In the genomic region with DNA sequence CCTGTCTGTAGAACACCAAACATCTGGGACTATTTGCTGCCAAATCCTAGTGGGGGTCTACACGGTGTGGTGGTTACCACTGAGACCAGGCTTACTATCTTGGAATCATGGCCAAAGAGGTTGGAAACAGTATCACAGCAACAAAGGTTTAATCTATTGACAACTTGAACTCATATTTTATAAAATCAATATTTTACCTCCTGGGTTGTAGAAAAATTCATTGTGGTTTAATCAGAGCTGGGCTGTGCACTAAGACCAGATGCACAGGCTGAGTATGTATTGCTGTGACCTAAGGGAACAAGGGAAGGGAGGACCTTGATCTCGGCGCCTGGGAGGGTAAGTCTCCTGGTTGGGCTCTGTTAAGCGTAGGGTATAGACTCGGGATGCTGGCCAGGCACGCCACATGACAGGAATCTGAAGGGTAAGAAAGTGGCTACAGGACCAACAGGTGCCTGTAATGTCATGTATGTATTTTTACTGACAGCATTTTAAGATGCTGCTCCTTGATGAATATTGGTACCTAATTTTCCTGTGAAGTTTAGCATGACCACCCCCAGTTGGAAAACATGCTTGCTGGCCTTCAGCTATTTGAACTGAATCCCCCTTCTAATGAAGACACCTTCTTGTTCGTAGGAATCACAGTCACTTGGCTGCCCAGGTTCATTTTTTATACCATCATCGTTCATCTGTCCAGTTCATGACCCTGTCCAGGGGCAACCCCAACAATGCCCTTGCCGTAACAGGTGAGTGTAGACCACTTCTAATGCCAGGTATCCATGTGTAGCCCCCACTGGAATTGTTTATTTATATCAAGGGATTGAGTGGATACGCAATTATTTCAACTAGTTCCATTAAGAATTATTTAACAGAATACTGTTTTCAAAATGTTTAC, we compare ENCODE assay signal across 20 cellular contexts.
DNase-seq lines count a peak whose midpoint lies in the region; ATAC-seq and TF ChIP-seq lines count a peak whose summit lies in the region.
"Had no signal": no experiment of that assay in that cellular context is flagged by ENCODE, and none has a peak within 500 bp of the region (broad histone marks: within the 10 kb centered on the region; RNA-seq: fewer than 3 reads in every experiment).

No MANE protein-coding gene starts in this region.

- H2BK12ac ChIP-seq in mesenchymal stem cell (ENCODE audit: low read length in 2 of 2): no peak overlapping the region

- H3K9me3 ChIP-seq in SK-N-SH: no peaks in the 10 kb centered on the region
- H3K9me3 ChIP-seq in mesenchymal stem cell (ENCODE audit: control insufficient read depth, low read length): no peaks in the 10 kb centered on the region
- H3K9me3 ChIP-seq: right atrium auricular region, SJSA1, stomach had no signal

- H4K20me1 ChIP-seq in SK-N-SH (ENCODE audit: insufficient read depth): no peaks in the 10 kb centered on the region

- H3K23ac ChIP-seq in mesenchymal stem cell (ENCODE audit: low read length in 2 of 2): no peak overlapping the region

- peak overlapping the region; percentile 47 for H4K8ac ChIP-seq in mesenchymal stem cell (ENCODE audit: low read length)

- TF ChIP-seq EP300 in SK-N-SH (IDR thresholded peaks at IDR 0.05; ENCODE audit: borderline replicate concordance in 1 of 2, low read depth in 1 of 2, low read length in 1 of 2): no peak

- H2BK15ac ChIP-seq in mesenchymal stem cell (ENCODE audit: low read depth, poor library complexity, severe bottlenecking): no peak overlapping the region

- H3F3A ChIP-seq in SK-N-SH (replicated peaks; ENCODE audit: insufficient read depth): peaks cover 4% of the 10 kb centered on the region

- no peak for TF ChIP-seq RAD21 in SK-N-SH (IDR thresholded peaks at IDR 0.05; ENCODE audit: low read length)

- no peaks in the 10 kb centered on the region for H3K4me1 Mint-ChIP-seq in activated CD4-positive, alpha-beta T cell treated with anti-CD3 and anti-CD28 coated beads, Interleukin-2, amount 10 ng/mL, durations not matched to agents 24 days and 14 days
- H3K4me1 Mint-ChIP-seq in Calu3 (ENCODE audit: low read depth, unreplicated experiment): no peaks in the 10 kb centered on the region
- peaks cover 0 to 2% (median 0%) of the 10 kb centered on the region in 4 donors for H3K4me1 Mint-ChIP-seq in naive thymus-derived CD8-positive, alpha-beta T cell
- H3K4me1 Mint-ChIP-seq: activated T-helper 17 cell treated with anti-CD3 and anti-CD28 coated beads, Interleukin-2, amount 50 U/mL, for 72 hours; memory B cell had no signal

- TF ChIP-seq CTCF in Calu3 (IDR thresholded peaks at IDR 0.05; ENCODE audit: unreplicated experiment) (no peak), SK-N-SH (IDR thresholded peaks at IDR 0.05) (no peak)

- H3K14ac ChIP-seq in mesenchymal stem cell (ENCODE audit: low read length in 2 of 2): no peak overlapping the region

- H2BK120ac ChIP-seq in mesenchymal stem cell (ENCODE audit: low read depth, low read length): no peak overlapping the region

- no peak overlapping the region for H2AK5ac ChIP-seq in mesenchymal stem cell (ENCODE audit: low read length, severe bottlenecking)

- H4K91ac ChIP-seq in mesenchymal stem cell (ENCODE audit: low read length): no peak overlapping the region

- 89% methylated on average over 10 of the region's 10 CpGs for WGBS in SK-N-SH (ENCODE audit: low lambda C conversion rate)
- WGBS in mesenchymal stem cell: 90% methylated on average over 8 of the region's 10 CpGs

- H3K4ac ChIP-seq in mesenchymal stem cell (ENCODE audit: low read depth in 1 of 2, low read length in 2 of 2): no peak overlapping the region

- H3K9me3 Mint-ChIP-seq in activated CD4-positive, alpha-beta T cell treated with anti-CD3 and anti-CD28 coated beads, Interleukin-2, amount 10 ng/mL, durations not matched to agents 24 days and 14 days: no peaks in the 10 kb centered on the region
- no peaks in the 10 kb centered on the region for H3K9me3 Mint-ChIP-seq in Calu3 (ENCODE audit: low read depth, unreplicated experiment)
- H3K9me3 Mint-ChIP-seq in naive thymus-derived CD8-positive, alpha-beta T cell: no peaks in the 10 kb centered on the region
- H3K9me3 Mint-ChIP-seq: activated T-helper 17 cell treated with anti-CD3 and anti-CD28 coated beads, Interleukin-2, amount 50 U/mL, for 72 hours; memory B cell had no signal

- POLR2A ChIA-PET in SK-N-SH (lab: Yijun Ruan, JAX): no interaction called here
- POLR2A ChIA-PET in naive thymus-derived CD8-positive, alpha-beta T cell (lab: Charles Lee): interaction anchor here (0.7 kb wide), 1 partner anchor 105 kb away, joined by 4 read pairs; no protein-coding TSS in a partner anchor

- no peaks in the 10 kb centered on the region for H3K9me2 ChIP-seq in SK-N-SH

- H3K79me1 ChIP-seq in mesenchymal stem cell (replicated peaks; ENCODE audit: low read length, poor library complexity, severe bottlenecking): peaks cover 10% of the 10 kb centered on the region

- no peak overlapping the region for H3K4me3 ChIP-seq in SK-N-SH (ENCODE audit: low read depth in 2 of 2, low read length in 1 of 2)
- no peak overlapping the region for H3K4me3 ChIP-seq in mesenchymal stem cell (ENCODE audit: insufficient read depth in 1 of 2, low read depth in 1 of 2, low read length in 2 of 2)
- H3K4me3 ChIP-seq: GM23248, right atrium auricular region, SJSA1, stomach had no signal

- ATAC-seq in naive thymus-derived CD8-positive, alpha-beta T cell: no peak
- ATAC-seq in GM19351 (IDR thresholded peaks at IDR 0.05; ENCODE audit: unreplicated experiment): no peak
- ATAC-seq: activated T-helper 17 cell treated with anti-CD3 and anti-CD28 coated beads, Interleukin-2, amount 50 U/mL, for 72 hours had no signal

- CTCF ChIA-PET in Calu3 (lab: Charles Lee): interaction anchor here (0.6 kb wide), 1 partner anchor 151 kb away, joined by 3 read pairs; no protein-coding TSS in a partner anchor
- CTCF ChIA-PET in SK-N-SH (lab: Yijun Ruan, JAX): interaction anchor here (0.7 to 1.2 kb wide), 4 partner anchors 10 to 229 kb away, joined by 3 to 5 read pairs (median 4); no protein-coding TSS in a partner anchor

- H3K36me3 ChIP-seq in SK-N-SH (replicated peaks in 1 of 2; ENCODE audit: control insufficient read depth in 1 of 2, insufficient read depth in 2 of 2, low read length in 1 of 2) (peaks cover 36 to 66% of the 10 kb centered on the region in 2 experiments), mesenchymal stem cell (ENCODE audit: control insufficient read depth in 1 of 2, insufficient read depth in 2 of 2, low read depth in 1 of 2, low read length in 2 of 2) (peaks cover 47 to 74% of the 10 kb centered on the region in 2 experiments)

- H2AFZ ChIP-seq in SK-N-SH (ENCODE audit: low read depth) (no peak overlapping the region), mesenchymal stem cell (ENCODE audit: low read depth, low read length) (no peak overlapping the region)
- H2AFZ ChIP-seq: GM23248 had no signal

- BruUV-seq in Calu3 (replicated peaks; lab: Mats Ljungman, UMichigan): TSS peak; percentile 12

- H3K9ac ChIP-seq in SK-N-SH (no peak overlapping the region), mesenchymal stem cell (ENCODE audit: low read length) (no peak overlapping the region)
- H3K9ac ChIP-seq: GM23248 had no signal

- peak; percentile 54 for DNase-seq in activated CD4-positive, alpha-beta T cell treated with anti-CD3 and anti-CD28 coated beads, Interleukin-2, amount 10 ng/mL, durations not matched to agents 24 days and 14 days
- no peak for DNase-seq in activated CD4-positive, alpha-beta T cell treated with anti-CD3 and anti-CD28 coated beads for 4 hours
- DNase-seq in Calu3 (no peak), SK-N-SH (no peak), mesenchymal stem cell (no peak)
- no peak for DNase-seq in activated effector memory CD4-positive, alpha-beta T cell treated with anti-CD3 and anti-CD28 coated beads, Interleukin-2, amount 50 U/mL, for 16 hours
- no peak for DNase-seq in naive thymus-derived CD8-positive, alpha-beta T cell
- DNase-seq: anterior cingulate cortex; GM23248; NCI-H1105; NCI-H2081 treated with DMSO at 0.1 percent for 48 hours; NCI-H510A; stimulated activated CD4-positive, alpha-beta T cell treated with anti-CD3 and anti-CD28 coated beads, Interleukin-4, amount 100 ng/mL, for 24 hours; stomach; trophoblast cell had no signal

- H3K18ac ChIP-seq in mesenchymal stem cell (ENCODE audit: low read depth in 1 of 2, low read length in 2 of 2): no peak overlapping the region

- H3K36me3 Mint-ChIP-seq in activated CD4-positive, alpha-beta T cell treated with anti-CD3 and anti-CD28 coated beads, Interleukin-2, amount 10 ng/mL, durations not matched to agents 24 days and 14 days (ENCODE audit: low read depth): peaks cover 60% of the 10 kb centered on the region
- H3K36me3 Mint-ChIP-seq in Calu3 (ENCODE audit: insufficient read depth, unreplicated experiment): peaks cover 54% of the 10 kb centered on the region
- peaks cover 7 to 56% (median 23%) of the 10 kb centered on the region in 3 donors for H3K36me3 Mint-ChIP-seq in naive thymus-derived CD8-positive, alpha-beta T cell

- H3K4me3 Mint-ChIP-seq in activated CD4-positive, alpha-beta T cell treated with anti-CD3 and anti-CD28 coated beads, Interleukin-2, amount 10 ng/mL, durations not matched to agents 24 days and 14 days: no peak overlapping the region
- no peak overlapping the region for H3K4me3 Mint-ChIP-seq in Calu3 (ENCODE audit: low read depth, unreplicated experiment)
- no peak overlapping the region for H3K4me3 Mint-ChIP-seq in naive thymus-derived CD8-positive, alpha-beta T cell
- H3K4me3 Mint-ChIP-seq: activated T-helper 17 cell treated with anti-CD3 and anti-CD28 coated beads, Interleukin-2, amount 50 U/mL, for 72 hours; memory B cell had no signal

- no peak overlapping the region for H3K27ac Mint-ChIP-seq in activated CD4-positive, alpha-beta T cell treated with anti-CD3 and anti-CD28 coated beads, Interleukin-2, amount 10 ng/mL, durations not matched to agents 24 days and 14 days
- no peak overlapping the region for H3K27ac Mint-ChIP-seq in Calu3 (ENCODE audit: unreplicated experiment)
- no peak overlapping the region for H3K27ac Mint-ChIP-seq in naive thymus-derived CD8-positive, alpha-beta T cell
- H3K27ac Mint-ChIP-seq: memory B cell had no signal

- H3K4me1 ChIP-seq in SK-N-SH (ENCODE audit: control insufficient read depth in 1 of 2, insufficient read depth in 2 of 2, low read depth in 1 of 2, low read length in 1 of 2): no peaks in the 10 kb centered on the region
- no peaks in the 10 kb centered on the region for H3K4me1 ChIP-seq in mesenchymal stem cell (ENCODE audit: control insufficient read depth, insufficient read depth, low read depth, low read length)
- H3K4me1 ChIP-seq: right atrium auricular region, SJSA1, stomach had no signal

- H3K79me2 ChIP-seq in SK-N-SH (ENCODE audit: insufficient read depth): no peaks in the 10 kb centered on the region

- H3K27ac ChIP-seq in SK-N-SH (ENCODE audit: low read depth in 2 of 2, low read length in 1 of 2) (no peak overlapping the region), mesenchymal stem cell (ENCODE audit: low read length, poor library complexity, severe bottlenecking) (no peak overlapping the region)
- H3K27ac ChIP-seq: GM23248, right atrium auricular region, SJSA1, stomach had no signal

- H3K27me3 ChIP-seq in SK-N-SH (ENCODE audit: insufficient read depth) (no peaks in the 10 kb centered on the region), mesenchymal stem cell (ENCODE audit: control insufficient read depth in 1 of 2, insufficient read depth in 1 of 2, low read length in 2 of 2) (no peaks in the 10 kb centered on the region)
- H3K27me3 ChIP-seq: right atrium auricular region, SJSA1, stomach had no signal

- H2BK5ac ChIP-seq in mesenchymal stem cell (ENCODE audit: low read depth, low read length, poor library complexity, severe bottlenecking): no peak overlapping the region

- intact Hi-C loops in activated CD4-positive, alpha-beta T cell treated with anti-CD3 and anti-CD28 coated beads, Interleukin-2, amount 10 ng/mL, durations not matched to agents 24 days and 14 days (cut with micrococcal nuclease): no loop called here
- intact Hi-C loops in Calu3 (cut with micrococcal nuclease; ENCODE audit: unreplicated experiment): no loop called here

- H3K27me3 Mint-ChIP-seq in activated CD4-positive, alpha-beta T cell treated with anti-CD3 and anti-CD28 coated beads, Interleukin-2, amount 10 ng/mL, durations not matched to agents 24 days and 14 days: no peaks in the 10 kb centered on the region
- H3K27me3 Mint-ChIP-seq in Calu3 (ENCODE audit: unreplicated experiment): no peaks in the 10 kb centered on the region
- no peaks in the 10 kb centered on the region for H3K27me3 Mint-ChIP-seq in naive thymus-derived CD8-positive, alpha-beta T cell
- H3K27me3 Mint-ChIP-seq: activated T-helper 17 cell treated with anti-CD3 and anti-CD28 coated beads, Interleukin-2, amount 50 U/mL, for 72 hours; memory B cell had no signal

- no peak overlapping the region for H3K4me2 ChIP-seq in SK-N-SH
- H3K4me2 ChIP-seq in mesenchymal stem cell (ENCODE audit: low read length, poor library complexity, severe bottlenecking): no peak overlapping the region
